Comparison of ENCODE assay signal across 8 cellular contexts in genomic region chr14:64707661-64708060, GRCh38. TPM values are rescaled to one million over a fixed set of nuclear protein-coding genes. Genes with fewer than 3 reads are reported as not detected.
DNase-seq lines count a peak whose midpoint lies in the region; ATAC-seq and TF ChIP-seq lines count a peak whose summit lies in the region.

No MANE protein-coding gene starts in this region.

- no peak for ATAC-seq in GM18502 (IDR thresholded peaks at IDR 0.05; ENCODE audit: poor library complexity, unreplicated experiment)
- no peak for ATAC-seq in HG03045 (IDR thresholded peaks at IDR 0.05; ENCODE audit: unreplicated experiment)

- H3K27me3 Mint-ChIP-seq in osteocyte (ENCODE audit: unreplicated experiment): no peaks in the 10 kb centered on the region

- H3K4me1 Mint-ChIP-seq in osteocyte (ENCODE audit: unreplicated experiment): peaks cover 70% of the 10 kb centered on the region

- no peak overlapping the region for H3K4me3 Mint-ChIP-seq in osteocyte (ENCODE audit: unreplicated experiment)

- peak overlapping the region; percentile 93 for H3K27ac ChIP-seq in epithelial cell of prostate

- peaks cover 7% of the 10 kb centered on the region for H3K9me3 Mint-ChIP-seq in osteocyte (ENCODE audit: unreplicated experiment)

- H3K27ac Mint-ChIP-seq in osteocyte (ENCODE audit: unreplicated experiment): peak overlapping the region; percentile 81

- peak; percentile 69 for DNase-seq in EH (ENCODE audit: low read depth)
- peak; percentile 23 for DNase-seq in OCI-M1 (lab: John Stamatoyannopoulos, UW)
- DNase-seq in epithelial cell of prostate (ENCODE audit: low read depth, low spot score): peak; percentile 90
- DNase-seq in osteocyte (ENCODE audit: extremely low spot score, unreplicated experiment): no peak
- DNase-seq in activated effector memory CD4-positive, alpha-beta T cell treated with Interleukin-2 at 50 U/mL for 16 hours: no peak
- no peak for DNase-seq in NCI-H510A (lab: John Stamatoyannopoulos, UW)

- peaks cover 12% of the 10 kb centered on the region for H3K36me3 Mint-ChIP-seq in osteocyte (ENCODE audit: unreplicated experiment)

- no peak for TF ChIP-seq CTCF in osteocyte (IDR thresholded peaks at IDR 0.05)

RNA-seq across cellular contexts. Expression of gene PLEKHG3, which starts 3.4 kb away (rescaled TPM):
- 96.3 and 98.3 TPM in 2 replicates for total RNA-seq in osteocyte

Comparison
In these comparisons a context has a peak if more than half of its experiments do, and no peak if none do; other contexts are left out.
1. DNase-seq: peak in EH (single experiment), OCI-M1 (single experiment) and epithelial cell of prostate (single experiment); none in osteocyte (single experiment), activated effector memory CD4-positive, alpha-beta T cell treated with Interleukin-2 at 50 U/mL for 16 hours (single experiment) and NCI-H510A (single experiment).